In genomic region chr3:11764931-11765363, GRCh38 we compare ENCODE assay signal across 12 cellular contexts.
A peak's percentile ranks its signal among the peaks of the same experiment; 100 is the strongest.
DNase-seq lines count a peak whose midpoint lies in the region; ATAC-seq and TF ChIP-seq lines count a peak whose summit lies in the region.
"Had no signal": no experiment of that assay in that cellular context is flagged by ENCODE, and none has a peak within 500 bp of the region (broad histone marks: within the 10 kb centered on the region; RNA-seq: fewer than 3 reads in every experiment).

No MANE protein-coding gene starts in this region.

- H3K27me3 Mint-ChIP-seq in activated CD4-positive, alpha-beta T cell treated with anti-CD3 and anti-CD28 coated beads, Interleukin-2, amount 10 ng/mL, durations not matched to agents 24 days and 14 days, result no peaks in the 10 kb centered on the region
- H3K27me3 Mint-ChIP-seq in endothelial cell (ENCODE audit: unreplicated experiment), result peaks cover 7% of the 10 kb centered on the region
- H3K27me3 Mint-ChIP-seq: B cell had no signal

- intact Hi-C loops in activated CD4-positive, alpha-beta T cell treated with anti-CD3 and anti-CD28 coated beads, Interleukin-2, amount 10 ng/mL, durations not matched to agents 24 days and 14 days (cut with micrococcal nuclease), result no loop called here

- H3K4me3 ChIP-seq in H7 (ENCODE audit: insufficient read depth, low read depth, low read length), result no peak overlapping the region
- H3K4me3 ChIP-seq: tibial nerve had no signal

- TF ChIP-seq CTCF in endothelial cell (IDR thresholded peaks at IDR 0.05; ENCODE audit: unreplicated experiment), result no peak

- H3K4me1 Mint-ChIP-seq in activated CD4-positive, alpha-beta T cell treated with anti-CD3 and anti-CD28 coated beads, Interleukin-2, amount 10 ng/mL, durations not matched to agents 24 days and 14 days, result peaks cover 10% of the 10 kb centered on the region
- H3K4me1 Mint-ChIP-seq in endothelial cell (ENCODE audit: unreplicated experiment), result peaks cover 4% of the 10 kb centered on the region

- H3K36me3 ChIP-seq in H7 (replicated peaks; ENCODE audit: control insufficient read depth, insufficient read depth, low read length), result no peaks in the 10 kb centered on the region
- H3K36me3 ChIP-seq: tibial nerve had no signal

- peak overlapping the region; percentile 12 for H3K4me3 Mint-ChIP-seq in activated CD4-positive, alpha-beta T cell treated with anti-CD3 and anti-CD28 coated beads, Interleukin-2, amount 10 ng/mL, durations not matched to agents 24 days and 14 days
- H3K4me3 Mint-ChIP-seq in endothelial cell (ENCODE audit: unreplicated experiment), result no peak overlapping the region
- H3K4me3 Mint-ChIP-seq: B cell had no signal

- no peaks in the 10 kb centered on the region; the same call in none of the 2 replicates for H3K27me3 ChIP-seq in H7 (ENCODE audit: control insufficient read depth, insufficient read depth, low read length)
- H3K27me3 ChIP-seq: tibial nerve had no signal

- peak overlapping the region; percentile 70 for H3K27ac Mint-ChIP-seq in activated CD4-positive, alpha-beta T cell treated with anti-CD3 and anti-CD28 coated beads, Interleukin-2, amount 10 ng/mL, durations not matched to agents 24 days and 14 days
- peak overlapping the region; percentile 3 for H3K27ac Mint-ChIP-seq in endothelial cell (ENCODE audit: unreplicated experiment)
- H3K27ac Mint-ChIP-seq: B cell had no signal

- no peak for ATAC-seq in HG03469 (IDR thresholded peaks at IDR 0.05; ENCODE audit: unreplicated experiment)

- DNase-seq in activated CD4-positive, alpha-beta T cell treated with anti-CD3 and anti-CD28 coated beads, Interleukin-2, amount 10 ng/mL, durations not matched to agents 24 days and 14 days, result peak; percentile 75
- DNase-seq in activated CD4-positive, alpha-beta T cell treated with anti-CD3 and anti-CD28 coated beads for 1 hour, result no peak
- DNase-seq in RKO (ENCODE audit: low spot score) (peak; percentile 54), endothelial cell (ENCODE audit: low spot score) (no peak), H7 (no peak), NCI-H2107 treated with DMSO at 0.1 percent for 48 hours (lab: John Stamatoyannopoulos, UW; ENCODE audit: unreplicated experiment) (no peak)
- peak; percentile 52 to 60 for DNase-seq in stimulated activated CD8-positive, alpha-beta memory T cell treated with anti-CD3 and anti-CD28 coated beads, Interleukin-15, amount 100 ng/mL, for 48 hours (ENCODE audit: low read depth in 2 of 2)
- DNase-seq: erythroblast, NCI-H446 had no signal

- H3K36me3 Mint-ChIP-seq in activated CD4-positive, alpha-beta T cell treated with anti-CD3 and anti-CD28 coated beads, Interleukin-2, amount 10 ng/mL, durations not matched to agents 24 days and 14 days (ENCODE audit: low read depth), result no peaks in the 10 kb centered on the region
- H3K36me3 Mint-ChIP-seq in endothelial cell (ENCODE audit: low read depth, unreplicated experiment), result no peaks in the 10 kb centered on the region

- no peaks in the 10 kb centered on the region for H3K9me3 Mint-ChIP-seq in activated CD4-positive, alpha-beta T cell treated with anti-CD3 and anti-CD28 coated beads, Interleukin-2, amount 10 ng/mL, durations not matched to agents 24 days and 14 days
- H3K9me3 Mint-ChIP-seq in endothelial cell (ENCODE audit: unreplicated experiment), result no peaks in the 10 kb centered on the region

Comparison
In these comparisons a context has a peak if more than half of its experiments do, and no peak if none do; other contexts are left out.
1. DNase-seq: peak in activated CD4-positive, alpha-beta T cell treated with anti-CD3 and anti-CD28 coated beads, Interleukin-2, amount 10 ng/mL, durations not matched to agents 24 days and 14 days (single experiment), RKO (single experiment) and stimulated activated CD8-positive, alpha-beta memory T cell treated with anti-CD3 and anti-CD28 coated beads, Interleukin-15, amount 100 ng/mL, for 48 hours (2 of 2); none in activated CD4-positive, alpha-beta T cell treated with anti-CD3 and anti-CD28 coated beads for 1 hour (single experiment), endothelial cell (single experiment), H7 (single experiment) and NCI-H2107 treated with DMSO at 0.1 percent for 48 hours (single experiment).